9 cellular contexts compared by ENCODE assay signal in the genomic region with DNA sequence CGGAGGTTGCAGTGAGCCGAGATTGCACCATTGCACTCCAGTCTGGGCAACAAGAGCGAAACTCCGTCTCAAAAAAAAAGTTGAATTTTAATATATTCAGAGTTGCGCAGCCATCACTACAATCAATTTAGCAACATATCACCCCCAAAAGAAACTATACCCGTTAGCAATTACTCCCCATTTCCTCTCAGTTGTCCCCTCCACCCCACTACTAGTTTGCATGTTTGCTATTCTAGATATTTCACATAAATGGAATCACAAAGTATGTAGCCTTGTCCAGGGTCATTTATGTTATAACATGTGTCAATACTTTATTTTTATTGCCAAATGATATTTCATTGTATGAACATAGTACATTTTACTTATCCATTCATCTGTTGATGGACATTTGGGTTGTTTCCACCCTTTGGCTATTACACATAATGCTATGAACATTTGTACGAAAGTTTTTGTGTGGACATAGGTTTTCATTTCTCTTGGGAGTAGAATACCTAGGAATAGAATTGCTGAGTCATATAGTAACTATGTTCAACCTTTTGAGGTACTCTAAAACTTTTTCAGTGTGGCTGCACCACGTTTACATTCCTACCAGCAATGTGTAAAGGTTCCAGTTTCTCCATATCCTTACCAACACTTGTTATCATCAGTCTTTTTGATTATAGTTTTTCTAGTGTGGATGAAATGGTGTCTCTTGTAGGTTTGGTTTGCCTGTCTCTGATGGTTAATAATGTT. TPM values are rescaled to one million over a fixed set of nuclear protein-coding genes. Genes with fewer than 3 reads are reported as not detected.
A peak's percentile ranks its signal among the peaks of the same experiment; 100 is the strongest.
DNase-seq lines count a peak whose midpoint lies in the region; ATAC-seq, FAIRE-seq and TF ChIP-seq lines count a peak whose summit lies in the region.
"Had no signal": no experiment of that assay in that cellular context is flagged by ENCODE, and none has a peak within 500 bp of the region (broad histone marks: within the 10 kb centered on the region; RNA-seq: fewer than 3 reads in every experiment).

No MANE protein-coding gene starts in this region.

- peak overlapping the region; percentile 20 for H3K4me3 ChIP-seq in CD4-positive, CD25-positive, alpha-beta regulatory T cell (ENCODE audit: low read depth, low read length)
- H3K4me3 ChIP-seq in IMR-90 (ENCODE audit: insufficient read depth, low read depth, low read length) (no peak overlapping the region), astrocyte (ENCODE audit: insufficient read depth, low read depth, low read length) (no peak overlapping the region)

- no peak overlapping the region for H3K4ac ChIP-seq in IMR-90 (ENCODE audit: low read depth, low read length)

- H3K56ac ChIP-seq in IMR-90 (ENCODE audit: extremely low read depth, insufficient read depth, low read length), result no peak overlapping the region

- no peaks in the 10 kb centered on the region for H3K27me3 Mint-ChIP-seq in CD4-positive, CD25-positive, alpha-beta regulatory T cell
- no peaks in the 10 kb centered on the region for H3K27me3 Mint-ChIP-seq in astrocyte (ENCODE audit: low read depth, unreplicated experiment)
- H3K27me3 Mint-ChIP-seq in naive thymus-derived CD8-positive, alpha-beta T cell, result peaks cover 0 to 1% (median 0%) of the 10 kb centered on the region in 5 donors

- peaks cover 68% of the 10 kb centered on the region for H3K79me2 ChIP-seq in astrocyte (ENCODE audit: insufficient read depth, low read length)

- no peak overlapping the region for H3K27ac ChIP-seq in CD4-positive, CD25-positive, alpha-beta regulatory T cell (ENCODE audit: insufficient read depth, low read length, poor library complexity, severe bottlenecking)
- H3K27ac ChIP-seq in IMR-90 (ENCODE audit: insufficient read depth, low read length) (no peak overlapping the region), astrocyte (ENCODE audit: low read depth, low read length) (no peak overlapping the region)

- H2AK9ac ChIP-seq in IMR-90 (replicated peaks; ENCODE audit: low read depth, low read length, poor library complexity), result no peak overlapping the region

- no peak overlapping the region for H3K18ac ChIP-seq in IMR-90 (ENCODE audit: low read depth, low read length)

- H3K27me3 ChIP-seq in CD4-positive, CD25-positive, alpha-beta regulatory T cell (ENCODE audit: control insufficient read depth, insufficient read depth, low read length), result no peaks in the 10 kb centered on the region
- no peaks in the 10 kb centered on the region for H3K27me3 ChIP-seq in IMR-90 (ENCODE audit: control insufficient read depth, insufficient read depth, low read length)
- H3K27me3 ChIP-seq in astrocyte (ENCODE audit: insufficient read depth, low read length), result no peaks in the 10 kb centered on the region

- intact Hi-C loops in IMR-90 (cut with micrococcal nuclease) (loop anchor here (5.0 kb wide), 1 partner anchor 149 kb away; no protein-coding TSS in a partner anchor), left ventricle myocardium superior (cut with micrococcal nuclease) (no loop called here)

- peaks cover 16 to 42% of the 10 kb centered on the region in 2 experiments for H3K79me1 ChIP-seq in IMR-90 (ENCODE audit: low read depth in 1 of 2, low read length in 2 of 2)

- CTCF ChIA-PET in IMR-90 (lab: Yijun Ruan, JAX), result no interaction called here

- H3K9ac ChIP-seq in IMR-90 (ENCODE audit: low read depth, low read length) (no peak overlapping the region), astrocyte (ENCODE audit: low read length) (peak overlapping the region; percentile 6)

- H4K8ac ChIP-seq in IMR-90 (ENCODE audit: low read depth in 2 of 2, low read length in 2 of 2), result peak overlapping the region in 1 of 2 experiments; percentile 28; a peak in 2 of 4 replicates

- no peak for TF ChIP-seq POLR2A in IMR-90 (IDR thresholded peaks at IDR 0.05; ENCODE audit: low read depth, low read length)

- H2BK20ac ChIP-seq in IMR-90 (ENCODE audit: low read depth, low read length), result no peak overlapping the region

- H4K91ac ChIP-seq in IMR-90 (ENCODE audit: insufficient read depth, low read depth, low read length), result no peak overlapping the region

- POLR2A ChIA-PET in IMR-90 (lab: Charles Lee; ENCODE audit: unreplicated experiment), result interaction anchor here (0.6 kb wide), 2 partner anchors 240 to 434 kb away, joined by 3 to 4 read pairs; no protein-coding TSS in a partner anchor
- POLR2A ChIA-PET in naive thymus-derived CD8-positive, alpha-beta T cell (lab: Charles Lee), result no interaction called here

- no peak overlapping the region for H2AFZ ChIP-seq in IMR-90 (replicated peaks; ENCODE audit: low read length, poor library complexity)
- no peak overlapping the region for H2AFZ ChIP-seq in astrocyte (ENCODE audit: low read depth, low read length)

- no peak overlapping the region for H2BK120ac ChIP-seq in IMR-90 (ENCODE audit: low read depth, low read length)

- H3K27ac Mint-ChIP-seq in CD4-positive, CD25-positive, alpha-beta regulatory T cell, result peak overlapping the region in 2 of 3 donors; percentile 71 to 98
- H3K27ac Mint-ChIP-seq in astrocyte (ENCODE audit: unreplicated experiment), result peak overlapping the region; percentile 91
- H3K27ac Mint-ChIP-seq in naive thymus-derived CD8-positive, alpha-beta T cell, result peak overlapping the region in 9 of 10 donors; percentile 17 to 99 (median 80)

- H4K20me1 ChIP-seq in IMR-90 (ENCODE audit: insufficient read depth, low read length) (no peaks in the 10 kb centered on the region), astrocyte (ENCODE audit: insufficient read depth, low read length) (peaks cover 4% of the 10 kb centered on the region)

- peaks cover 19 to 47% (median 28%) of the 10 kb centered on the region in 4 donors for H3K4me1 Mint-ChIP-seq in CD4-positive, CD25-positive, alpha-beta regulatory T cell
- H3K4me1 Mint-ChIP-seq in astrocyte (ENCODE audit: low read depth, unreplicated experiment), result peaks cover 15% of the 10 kb centered on the region
- peaks cover 12 to 43% (median 36%) of the 10 kb centered on the region in 4 donors for H3K4me1 Mint-ChIP-seq in naive thymus-derived CD8-positive, alpha-beta T cell

- TF ChIP-seq RAD21 in IMR-90 (IDR thresholded peaks at IDR 0.05; ENCODE audit: low read length), result no peak

- dilution Hi-C loops in IMR-90 (cut with HindIII; ENCODE audit: low sequenced_read_pairs, unreplicated experiment), result no loop called here

- no peak overlapping the region for H2AK5ac ChIP-seq in IMR-90 (ENCODE audit: low read depth, low read length)

- H3K36me3 ChIP-seq in CD4-positive, CD25-positive, alpha-beta regulatory T cell (ENCODE audit: control insufficient read depth, insufficient read depth, low read length), result no peaks in the 10 kb centered on the region
- H3K36me3 ChIP-seq in IMR-90 (ENCODE audit: control insufficient read depth, insufficient read depth, low read length) (no peaks in the 10 kb centered on the region), astrocyte (ENCODE audit: insufficient read depth, low read length) (no peaks in the 10 kb centered on the region)

- peaks cover 10% of the 10 kb centered on the region for H3K36me3 Mint-ChIP-seq in CD4-positive, CD25-positive, alpha-beta regulatory T cell
- H3K36me3 Mint-ChIP-seq in astrocyte (ENCODE audit: low read depth, unreplicated experiment), result no peaks in the 10 kb centered on the region
- peaks cover 5 to 7% (median 6%) of the 10 kb centered on the region in 3 donors for H3K36me3 Mint-ChIP-seq in naive thymus-derived CD8-positive, alpha-beta T cell

- no CpG with 5 or more reads among the region's 8 CpGs for WGBS in IMR-90 (ENCODE audit: extremely low coverage in 2 of 2, insufficient read length in 1 of 2), 2 experiments

- H2BK5ac ChIP-seq in IMR-90 (ENCODE audit: low read depth, low read length, poor library complexity, severe bottlenecking), result peak overlapping the region; percentile 29

- no peak overlapping the region for H3K4me2 ChIP-seq in IMR-90 (ENCODE audit: low read depth, low read length)
- H3K4me2 ChIP-seq in astrocyte (ENCODE audit: low read length), result peak overlapping the region; percentile 81

- TF ChIP-seq CTCF in IMR-90 (conservative IDR thresholded peaks at IDR 0.05; ENCODE audit: low read depth, low read length) (no peak), astrocyte (IDR thresholded peaks at IDR 0.05; ENCODE audit: insufficient read depth, low read depth, low read length) (no peak), GM10266 (IDR thresholded peaks at IDR 0.05; ENCODE audit: control insufficient read depth, insufficient read depth, low read depth, missing control alignments) (no peak)

- H3K9me3 Mint-ChIP-seq in CD4-positive, CD25-positive, alpha-beta regulatory T cell, result peaks cover 0 to 4% (median 0%) of the 10 kb centered on the region in 7 donors
- no peaks in the 10 kb centered on the region for H3K9me3 Mint-ChIP-seq in astrocyte (ENCODE audit: unreplicated experiment)
- peaks cover 0 to 4% (median 0%) of the 10 kb centered on the region in 9 donors for H3K9me3 Mint-ChIP-seq in naive thymus-derived CD8-positive, alpha-beta T cell

- ATAC-seq in CD4-positive, CD25-positive, alpha-beta regulatory T cell (ENCODE audit: low read depth in 2 of 2), result no peak
- ATAC-seq in IMR-90 (ENCODE audit: low read depth), result no peak
- no peak for ATAC-seq in naive thymus-derived CD8-positive, alpha-beta T cell
- no peak for ATAC-seq in left ventricle myocardium superior

- no peaks in the 10 kb centered on the region for H3K9me1 ChIP-seq in IMR-90 (ENCODE audit: insufficient read depth, low read length)

- H3K4me1 ChIP-seq in CD4-positive, CD25-positive, alpha-beta regulatory T cell (ENCODE audit: control insufficient read depth, insufficient read depth, low read length, poor library complexity, severe bottlenecking), result peaks cover 36% of the 10 kb centered on the region
- no peaks in the 10 kb centered on the region for H3K4me1 ChIP-seq in IMR-90 (ENCODE audit: control insufficient read depth, insufficient read depth, low read length)
- no peaks in the 10 kb centered on the region for H3K4me1 ChIP-seq in astrocyte (ENCODE audit: insufficient read depth, low read length)

- H4K5ac ChIP-seq in IMR-90 (ENCODE audit: low read depth, low read length), result no peak overlapping the region

- H2BK15ac ChIP-seq in IMR-90 (ENCODE audit: low read depth, low read length), result no peak overlapping the region

- no TSS peak for BruUV-seq in IMR-90 (replicated peaks; lab: Mats Ljungman, UMichigan)

- no peak overlapping the region for H3K14ac ChIP-seq in IMR-90 (replicated peaks; ENCODE audit: low read depth, low read length)

- peak overlapping the region; percentile 83 to 94 (median 89) for H3K4me3 Mint-ChIP-seq in CD4-positive, CD25-positive, alpha-beta regulatory T cell
- peak overlapping the region; percentile 86 for H3K4me3 Mint-ChIP-seq in astrocyte (ENCODE audit: unreplicated experiment)
- H3K4me3 Mint-ChIP-seq in naive thymus-derived CD8-positive, alpha-beta T cell, result peak overlapping the region; percentile 40 to 96 (median 74)

- DNase-seq in CD4-positive, CD25-positive, alpha-beta regulatory T cell, result no peak
- no peak for DNase-seq in IMR-90
- peak; percentile 16 for DNase-seq in astrocyte (ENCODE audit: low read depth)
- DNase-seq in naive thymus-derived CD8-positive, alpha-beta T cell, result no peak
- no peak for DNase-seq in NK-92 treated with Interleukin-12 subunit alpha and Interleukin-12 subunit beta, amount 100 ng/mL, for 24 hours (lab: John Stamatoyannopoulos, UW)
- no peak for DNase-seq in GM10266 (ENCODE audit: extremely low spot score)
- no peak for DNase-seq in hepatic stellate cell (ENCODE audit: low spot score)
- no peak for DNase-seq in left ventricle myocardium superior
- DNase-seq: NCI-H187 had no signal

- no peak for FAIRE-seq in astrocyte (lab: Jason Lieb, UNC)

- in situ Hi-C loops in IMR-90 (cut with MboI; ENCODE audit: low sequenced_read_pairs), result no loop called here

- no peaks in the 10 kb centered on the region for H3K9me3 ChIP-seq in CD4-positive, CD25-positive, alpha-beta regulatory T cell (ENCODE audit: control insufficient read depth in 2 of 2, low read length in 2 of 2)
- H3K9me3 ChIP-seq in IMR-90 (ENCODE audit: control insufficient read depth, insufficient read depth, low read length), result no peaks in the 10 kb centered on the region
- no peaks in the 10 kb centered on the region for H3K9me3 ChIP-seq in astrocyte (ENCODE audit: insufficient read depth, low read depth, low read length)

- peak overlapping the region; percentile 43; the same call in 1 of the 2 replicates for H3K23ac ChIP-seq in IMR-90 (ENCODE audit: low read depth, low read length)

RNA-seq across cellular contexts. Expression of gene ZNF143, which starts 2.2 kb away (rescaled TPM):
- total RNA-seq in CD4-positive, CD25-positive, alpha-beta regulatory T cell, result 45.6 TPM
- 10 to 100 TPM; 32.4 to 42.3 (median 36.4) TPM for polyA plus RNA-seq in CD4-positive, CD25-positive, alpha-beta regulatory T cell
- 49.6 and 58.9 TPM in 2 replicates for total RNA-seq in IMR-90 (2012; rRNA removed)
- 22.7 and 23.8 TPM in 2 replicates for polyA plus RNA-seq in IMR-90 (2012; rRNA removed)
- polyA plus RNA-seq in IMR-90 (2012; cell fraction: cytosol; rRNA removed), result 5.1 and 9.3 TPM in 2 replicates
- 7.8 and 15.8 TPM in 2 replicates for polyA plus RNA-seq in IMR-90 (2012; cell fraction: nucleus; rRNA removed; ENCODE audit: low replicate concordance)
- 20.9 and 28.3 TPM in 2 replicates for total RNA-seq in astrocyte
- 10 to 100 TPM; 51.3 TPM for total RNA-seq in naive thymus-derived CD8-positive, alpha-beta T cell
- polyA plus RNA-seq in naive thymus-derived CD8-positive, alpha-beta T cell, result 10 to 100 TPM; 28.1 to 38.5 (median 32.9) TPM
- total RNA-seq in left ventricle myocardium superior, result 22.4 TPM
